28 cellular contexts compared by ENCODE assay signal in genomic region chr3:64170270-64170669, GRCh38.
"Had no signal": no experiment of that assay in that cellular context is flagged by ENCODE, and none has a peak within 500 bp of the region (broad histone marks: within the 10 kb centered on the region; RNA-seq: fewer than 3 reads in every experiment).

No MANE protein-coding gene starts in this region.

- H3K9me3 Mint-ChIP-seq: dendritic cell treated with granulocyte-macrophage colony-stimulating factor and Interleukin-4, amounts not matched to agents 40 ng/mL and 50 ng/mL, for 4 days; endodermal cell; neural crest cell; stimulated activated memory B cell treated with anti-CD40 and anti-IgM and Interleukin-4, amounts not matched to agents 10 μg/mL and 1 μg/mL and 100 μg/mL, for 72 hours had no signal

- H3K4me3 Mint-ChIP-seq: dendritic cell treated with granulocyte-macrophage colony-stimulating factor and Interleukin-4, amounts not matched to agents 40 ng/mL and 50 ng/mL, for 4 days; endodermal cell; immature natural killer cell; natural killer cell treated with Interleukin-12 subunit alpha and Interleukin-12 subunit beta and Interleukin-15 and Interleukin-18, amount 100 ng/mL, for 72 hours; neural crest cell; stimulated activated memory B cell treated with anti-CD40 and anti-IgM and Interleukin-4, amounts not matched to agents 10 μg/mL and 1 μg/mL and 100 μg/mL, for 72 hours had no signal

- H3K9ac ChIP-seq: parathyroid adenoma had no signal

- H3K27ac ChIP-seq: esophagus squamous epithelium, lower lobe of right lung, parathyroid adenoma, right lobe of liver, testis, tibial artery, upper lobe of left lung had no signal

- H3K36me3 Mint-ChIP-seq: immature natural killer cell; naive B cell; natural killer cell treated with Interleukin-12 subunit alpha and Interleukin-12 subunit beta and Interleukin-15 and Interleukin-18, amount 100 ng/mL, for 72 hours; stimulated activated memory B cell treated with anti-CD40 and anti-IgM and Interleukin-4, amounts not matched to agents 10 μg/mL and 1 μg/mL and 100 μg/mL, for 72 hours had no signal

- H3K27me3 ChIP-seq: esophagus squamous epithelium, right lobe of liver, testis, tibial artery, upper lobe of left lung had no signal

- H2AFZ ChIP-seq: parathyroid adenoma had no signal

- H3K4me1 Mint-ChIP-seq: immature natural killer cell; naive B cell; stimulated activated memory B cell treated with anti-CD40 and anti-IgM and Interleukin-4, amounts not matched to agents 10 μg/mL and 1 μg/mL and 100 μg/mL, for 72 hours had no signal

- H3K27ac Mint-ChIP-seq: dendritic cell treated with granulocyte-macrophage colony-stimulating factor and Interleukin-4, amounts not matched to agents 40 ng/mL and 50 ng/mL, for 4 days; endodermal cell; immature natural killer cell; naive B cell; natural killer cell treated with Interleukin-12 subunit alpha and Interleukin-12 subunit beta and Interleukin-15 and Interleukin-18, amount 100 ng/mL, for 72 hours; progenitor cell of endocrine pancreas; stimulated activated memory B cell treated with anti-CD40 and anti-IgM and Interleukin-4, amounts not matched to agents 10 μg/mL and 1 μg/mL and 100 μg/mL, for 72 hours had no signal

- H3K79me2 ChIP-seq: parathyroid adenoma had no signal

- H3K9me3 ChIP-seq: esophagus squamous epithelium, lower lobe of right lung, right lobe of liver, testis, tibial artery, upper lobe of left lung had no signal

- DNase-seq: effector CD8-positive, alpha-beta T cell; endodermal cell; esophagus squamous epithelium; immature natural killer cell; islet precursor cell; kidney glomerular epithelial cell; left ventricle myocardium superior; lower lobe of right lung; naive B cell; right lobe of liver; stimulated activated CD4-positive, alpha-beta T cell treated with anti-CD3 and anti-CD28 coated beads, Interleukin-12 subunit alpha, Interleukin-12 subunit beta, amount 100 ng/mL, for 4 hours; stimulated activated CD4-positive, alpha-beta T cell treated with anti-CD3 and anti-CD28 coated beads, Interleukin-2, amount 100 ng/mL, for 24 hours; stimulated activated CD4-positive, alpha-beta T cell treated with anti-CD3 and anti-CD28 coated beads, Interleukin-4, amount 100 ng/mL, for 4 hours; stimulated activated naive CD8-positive, alpha-beta T cell treated with anti-CD3 and anti-CD28 coated beads, Interleukin-15, Interleukin-2, amounts not matched to agents 100 U/mL and 50 U/mL, for 24 hours; substantia nigra; testis; tibial artery; upper lobe of left lung had no signal

- ATAC-seq: left ventricle myocardium superior; lower lobe of right lung; natural killer cell treated with Interleukin-12 subunit alpha and Interleukin-12 subunit beta and Interleukin-15 and Interleukin-18, amount 100 ng/mL, for 72 hours; right lobe of liver; stimulated activated memory B cell treated with anti-CD40 and anti-IgM and Interleukin-4, amounts not matched to agents 10 μg/mL and 1 μg/mL and 100 μg/mL, for 72 hours; stimulated activated naive CD8-positive, alpha-beta T cell treated with anti-CD3 and anti-CD28 coated beads, Interleukin-15, Interleukin-2, amounts not matched to agents 100 U/mL and 50 U/mL, for 24 hours had no signal

- FAIRE-seq: colon, frontal cortex, urothelium cell line had no signal

- H3K4me3 ChIP-seq: esophagus squamous epithelium, lower lobe of right lung, right lobe of liver, smooth muscle cell, testis, tibial artery, upper lobe of left lung had no signal

- H3K36me3 ChIP-seq: esophagus squamous epithelium, lower lobe of right lung, right lobe of liver, tibial artery, upper lobe of left lung had no signal

- H3K27me3 Mint-ChIP-seq: dendritic cell treated with granulocyte-macrophage colony-stimulating factor and Interleukin-4, amounts not matched to agents 40 ng/mL and 50 ng/mL, for 4 days; natural killer cell treated with Interleukin-12 subunit alpha and Interleukin-12 subunit beta and Interleukin-15 and Interleukin-18, amount 100 ng/mL, for 72 hours; progenitor cell of endocrine pancreas; stimulated activated memory B cell treated with anti-CD40 and anti-IgM and Interleukin-4, amounts not matched to agents 10 μg/mL and 1 μg/mL and 100 μg/mL, for 72 hours had no signal

- H3K4me1 ChIP-seq: lower lobe of right lung, parathyroid adenoma, right lobe of liver, testis had no signal

- H3K4me2 ChIP-seq: smooth muscle cell had no signal
